In the genomic region with DNA sequence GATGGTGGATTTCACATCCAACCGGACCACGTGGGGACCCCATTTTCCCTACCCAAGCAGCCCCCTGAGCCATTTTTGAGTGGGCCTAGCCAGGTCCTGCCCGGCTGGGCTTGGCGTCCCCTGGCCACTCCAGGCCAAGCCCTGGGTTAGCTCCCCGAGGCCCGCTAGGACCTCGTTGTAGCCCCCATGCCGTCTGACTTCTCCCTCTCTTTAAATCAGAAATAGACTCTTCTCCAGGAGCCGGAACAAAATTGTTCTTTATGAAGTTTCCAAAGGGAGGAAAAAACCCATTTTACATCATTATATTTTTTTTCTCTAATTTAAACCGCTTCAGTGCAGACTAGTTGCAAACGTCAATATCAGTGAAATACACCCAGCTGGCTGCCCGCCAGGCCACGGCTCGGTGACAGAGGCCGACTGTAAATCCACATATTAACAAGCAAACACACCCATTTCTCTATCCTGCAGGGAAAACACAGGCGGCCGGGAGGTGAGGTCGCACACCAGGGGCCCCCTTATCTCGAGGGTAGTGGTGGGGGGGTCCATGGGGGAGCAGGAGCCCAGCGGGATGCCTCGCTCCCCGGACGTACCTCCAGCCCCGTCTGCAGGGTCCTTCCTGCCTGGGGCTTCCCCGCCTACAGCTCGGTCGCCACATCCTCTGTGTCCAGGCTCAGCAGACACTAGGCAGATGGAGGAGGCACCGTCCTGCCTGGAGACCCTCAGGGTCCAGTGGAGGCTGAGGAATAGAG, we compare ENCODE assay signal across 9 cellular contexts.
A peak's percentile ranks its signal among the peaks of the same experiment; 100 is the strongest.
DNase-seq lines count a peak whose midpoint lies in the region; ATAC-seq and TF ChIP-seq lines count a peak whose summit lies in the region.
"Had no signal": no experiment of that assay in that cellular context is flagged by ENCODE, and none has a peak within 500 bp of the region (broad histone marks: within the 10 kb centered on the region; RNA-seq: fewer than 3 reads in every experiment).

No MANE protein-coding gene starts in this region.

- H3K9me2 ChIP-seq in OCI-LY1 (ENCODE audit: low read depth, low read length): no peaks in the 10 kb centered on the region

- TF ChIP-seq CTCF in OCI-LY1 (IDR thresholded peaks at IDR 0.05; ENCODE audit: low read length) (no peak), choroid plexus epithelial cell (conservative IDR thresholded peaks at IDR 0.05; ENCODE audit: low read depth, low read length) (no peak), osteoblast (IDR thresholded peaks at IDR 0.05; ENCODE audit: extremely low read depth, low read depth, low read length) (no peak)

- ATAC-seq in HG02763 (IDR thresholded peaks at IDR 0.05; ENCODE audit: unreplicated experiment): no peak
- ATAC-seq in GM18517 (IDR thresholded peaks at IDR 0.05; ENCODE audit: unreplicated experiment): no peak

- H3K27me3 ChIP-seq in OCI-LY1 (ENCODE audit: insufficient read depth, low read length) (0 out of 2 replicates have a peak, but pooled peaks cover 10% of the 10 kb centered on the region), osteoblast (ENCODE audit: insufficient read depth, low read length) (no peaks in the 10 kb centered on the region)

- no peak overlapping the region for H3K9ac ChIP-seq in OCI-LY1 (ENCODE audit: low read length)

- H3K4me1 ChIP-seq in OCI-LY1 (ENCODE audit: insufficient read depth, low read length, severe bottlenecking) (peaks cover 17% of the 10 kb centered on the region), osteoblast (ENCODE audit: insufficient read depth, low read length) (no peaks in the 10 kb centered on the region)

- no peaks in the 10 kb centered on the region for H3F3A ChIP-seq in OCI-LY1 (ENCODE audit: insufficient read depth, low read length)

- H2AFZ ChIP-seq in OCI-LY1 (ENCODE audit: low read length) (no peak overlapping the region), osteoblast (ENCODE audit: low read length) (no peak overlapping the region)

- DNase-seq in activated CD8-positive, alpha-beta memory T cell treated with anti-CD3 and anti-CD28 coated beads for 1 hour (ENCODE audit: extremely low read depth in 1 of 2, low read depth in 1 of 2): peak; percentile 10 to 14
- no peak for DNase-seq in activated CD8-positive, alpha-beta memory T cell treated with anti-CD3 and anti-CD28 coated beads, Interleukin-2, amount 50 U/mL, for 4 hours
- DNase-seq in choroid plexus epithelial cell (ENCODE audit: low read depth) (peak; percentile 45), osteoblast (ENCODE audit: insufficient read length, low spot score, missing footprints) (peak; percentile 97), GM19238 (ENCODE audit: insufficient read length, low spot score) (no peak)

- H4K20me1 ChIP-seq in OCI-LY1 (ENCODE audit: insufficient read depth, low read length) (no peaks in the 10 kb centered on the region), osteoblast (ENCODE audit: insufficient read depth, low read length) (no peaks in the 10 kb centered on the region)

- H3K4me3 ChIP-seq in OCI-LY1 (ENCODE audit: low read depth, low read length, poor library complexity, severe bottlenecking) (peak overlapping the region; percentile 43), choroid plexus epithelial cell (ENCODE audit: low read depth, low read length) (no peak overlapping the region), osteoblast (ENCODE audit: insufficient read depth, low read length) (peak overlapping the region; percentile 42)

- H3K9me3 ChIP-seq in OCI-LY1 (ENCODE audit: low read length): no peaks in the 10 kb centered on the region
- no peaks in the 10 kb centered on the region for H3K9me3 ChIP-seq in osteoblast (ENCODE audit: low read depth, low read length)
- H3K9me3 ChIP-seq: neutrophil had no signal

- no peaks in the 10 kb centered on the region for H3K36me3 ChIP-seq in OCI-LY1 (ENCODE audit: insufficient read depth, low read length)
- no peaks in the 10 kb centered on the region for H3K36me3 ChIP-seq in osteoblast (ENCODE audit: insufficient read depth, low read length)
- H3K36me3 ChIP-seq: neutrophil had no signal

- peak overlapping the region; percentile 43; the same call in 1 of the 2 replicates for H3K4me2 ChIP-seq in OCI-LY1 (ENCODE audit: low read length)
- peak overlapping the region; percentile 33 for H3K4me2 ChIP-seq in osteoblast (ENCODE audit: insufficient read depth, low read length)

- no peak overlapping the region for H3K27ac ChIP-seq in OCI-LY1 (ENCODE audit: low read depth, low read length, poor library complexity, severe bottlenecking)
- no peak overlapping the region for H3K27ac ChIP-seq in osteoblast (ENCODE audit: low read depth, low read length)
- H3K27ac ChIP-seq: neutrophil had no signal

- no peaks in the 10 kb centered on the region for H3K79me2 ChIP-seq in OCI-LY1 (ENCODE audit: insufficient read depth, low read length)
- no peaks in the 10 kb centered on the region for H3K79me2 ChIP-seq in osteoblast (ENCODE audit: insufficient read depth, low read length)

Comparison
In these comparisons a context has a peak if more than half of its experiments do, and no peak if none do; other contexts are left out.
1. DNase-seq: peak in activated CD8-positive, alpha-beta memory T cell treated with anti-CD3 and anti-CD28 coated beads for 1 hour (2 of 2), choroid plexus epithelial cell (single experiment) and osteoblast (single experiment); none in activated CD8-positive, alpha-beta memory T cell treated with anti-CD3 and anti-CD28 coated beads, Interleukin-2, amount 50 U/mL, for 4 hours (single experiment) and GM19238 (single experiment).